In the genomic region with DNA sequence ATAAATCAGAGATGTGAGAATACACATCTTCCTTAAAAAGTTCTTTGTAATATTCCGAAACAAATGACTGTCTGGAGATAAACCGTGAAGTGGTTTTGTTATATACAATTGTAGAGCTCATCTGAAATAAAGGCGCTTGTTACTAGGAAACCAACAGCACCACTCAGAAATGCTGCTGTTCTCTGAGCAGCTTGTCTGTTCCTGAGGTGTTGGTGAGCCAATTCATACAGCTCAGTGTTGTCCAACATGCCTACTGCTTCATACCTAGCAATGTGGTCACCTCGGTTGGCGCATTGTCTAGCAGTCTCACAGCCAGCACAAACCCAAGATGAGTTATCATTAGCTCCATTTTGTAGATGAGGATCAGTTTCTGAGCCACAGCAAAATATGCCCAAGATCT, we compare ENCODE assay signal across 1 cellular context.
TF ChIP-seq lines count a peak whose summit lies in the region.

No MANE protein-coding gene starts in this region.

TF ChIP-seq in H1, 55 proteins besides CTCF, POLR2A, EP300 and RAD21:
- no peak for TF ChIP-seq RBBP5 (IDR thresholded peaks at IDR 0.05; ENCODE audit: borderline replicate concordance, low read depth, low read length)
